ENCODE assay signal across 20 cellular contexts in genomic region chr5:127086583-127086982, GRCh38.
"Had no signal": no experiment of that assay in that cellular context is flagged by ENCODE, and none has a peak within 500 bp of the region (broad histone marks: within the 10 kb centered on the region; RNA-seq: fewer than 3 reads in every experiment).

No MANE protein-coding gene starts in this region.

- H3K27me3 ChIP-seq: body of pancreas had no signal

- H3K4me3 ChIP-seq: body of pancreas, PC-9 had no signal

- H3K27ac ChIP-seq: body of pancreas, PC-9 had no signal

- ATAC-seq: activated CD4-positive, CD25-positive, alpha-beta regulatory T cell treated with anti-CD3 and anti-CD28 coated beads, Interleukin-2, amount 50 U/mL, for 24 hours; activated CD8-positive, alpha-beta T cell treated with anti-CD3 and anti-CD28 coated beads, Interleukin-2, amount 10 ng/mL, durations not matched to agents 7 days and 5 days; body of pancreas had no signal

- DNase-seq: activated CD4-positive, alpha-beta T cell treated with anti-CD3 and anti-CD28 coated beads for 4 hours; activated CD8-positive, alpha-beta memory T cell treated with anti-CD3 and anti-CD28 coated beads, Interleukin-2, amount 50 U/mL, for 48 hours; activated CD8-positive, alpha-beta T cell treated with anti-CD3 and anti-CD28 coated beads, Interleukin-2, amount 10 ng/mL, durations not matched to agents 7 days and 5 days; activated effector memory CD4-positive, alpha-beta T cell treated with Interleukin-2 at 50 U/mL for 16 hours; activated naive CD4-positive, alpha-beta T cell; activated T-cell treated with anti-CD3 and anti-CD28 coated beads, Interleukin-2, amount 50 U/mL, for 1 hour; aorta; body of pancreas; KG1; NCI-H1048; NCI-H146; NCI-H187 treated with DMSO at 0.1 percent for 48 hours; NCI-H2081 treated with DMSO at 0.1 percent for 48 hours; NCI-H2171; NCI-H2227 treated with DMSO at 0.1 percent for 48 hours; NCI-H510A; NCI-H526 treated with DMSO at 0.1 percent for 48 hours; PC-9; SHP77 treated with DMSO at 0.1 percent for 48 hours had no signal

- H3K9me3 ChIP-seq: body of pancreas had no signal

- H3K4me1 ChIP-seq: body of pancreas had no signal
